ENCODE assay signal across 12 cellular contexts in genomic region chr3:11304160-11304559, GRCh38. TPM values are rescaled to one million over a fixed set of nuclear protein-coding genes. Genes with fewer than 3 reads are reported as not detected.
DNase-seq lines count a peak whose midpoint lies in the region; ATAC-seq and TF ChIP-seq lines count a peak whose summit lies in the region.
"Had no signal": no experiment of that assay in that cellular context is flagged by ENCODE, and none has a peak within 500 bp of the region (broad histone marks: within the 10 kb centered on the region; RNA-seq: fewer than 3 reads in every experiment).

No MANE protein-coding gene starts in this region.

- peaks cover 24% of the 10 kb centered on the region for H3K4me1 ChIP-seq in lower lobe of right lung
- peaks cover 12% of the 10 kb centered on the region for H3K4me1 ChIP-seq in upper lobe of right lung
- H3K4me1 ChIP-seq: BE2C had no signal

- no peak overlapping the region for H3K4me3 Mint-ChIP-seq in nephron progenitor cell
- H3K4me3 Mint-ChIP-seq in stimulated activated effector memory CD8-positive, alpha-beta T cell treated with anti-CD3 and anti-CD28 coated beads, Interleukin-12 subunit alpha, Interleukin-12 subunit beta, amount 100 ng/mL, for 72 hours, result no peak overlapping the region

- H3K27me3 ChIP-seq in lower lobe of right lung (ENCODE audit: low read depth), result no peaks in the 10 kb centered on the region
- no peaks in the 10 kb centered on the region for H3K27me3 ChIP-seq in upper lobe of right lung
- H3K27me3 ChIP-seq: BE2C had no signal

- H3K27ac ChIP-seq in lower lobe of right lung, result no peak overlapping the region
- no peak overlapping the region for H3K27ac ChIP-seq in upper lobe of right lung

- H3K9me3 Mint-ChIP-seq in nephron progenitor cell, result no peaks in the 10 kb centered on the region
- H3K9me3 Mint-ChIP-seq in stimulated activated effector memory CD8-positive, alpha-beta T cell treated with anti-CD3 and anti-CD28 coated beads, Interleukin-12 subunit alpha, Interleukin-12 subunit beta, amount 100 ng/mL, for 72 hours, result no peaks in the 10 kb centered on the region
- H3K9me3 Mint-ChIP-seq: CD4-positive, CD25-positive, alpha-beta regulatory T cell had no signal

- ATAC-seq in lower lobe of right lung (peak; percentile 47 to 59), upper lobe of right lung (peak; percentile 63)
- no peak for ATAC-seq in stimulated activated effector memory CD8-positive, alpha-beta T cell treated with anti-CD3 and anti-CD28 coated beads, Interleukin-12 subunit alpha, Interleukin-12 subunit beta, amount 100 ng/mL, for 72 hours
- ATAC-seq: A549 had no signal

- TF ChIP-seq CTCF in NB4 (IDR thresholded peaks at IDR 0.05; ENCODE audit: low read depth, low read length) (no peak), lower lobe of right lung (IDR thresholded peaks at IDR 0.05) (no peak), upper lobe of right lung (IDR thresholded peaks at IDR 0.05) (no peak), nephron progenitor cell (IDR thresholded peaks at IDR 0.05) (no peak)

- peaks cover 31% of the 10 kb centered on the region for H3K36me3 Mint-ChIP-seq in nephron progenitor cell (ENCODE audit: low read depth)
- peaks cover 78% of the 10 kb centered on the region for H3K36me3 Mint-ChIP-seq in stimulated activated effector memory CD8-positive, alpha-beta T cell treated with anti-CD3 and anti-CD28 coated beads, Interleukin-12 subunit alpha, Interleukin-12 subunit beta, amount 100 ng/mL, for 72 hours

- H3K9me3 ChIP-seq in lower lobe of right lung, result no peaks in the 10 kb centered on the region
- H3K9me3 ChIP-seq in upper lobe of right lung, result no peaks in the 10 kb centered on the region
- H3K9me3 ChIP-seq: A549, BE2C had no signal

- CTCF ChIA-PET in HEK293T (lab: Yijun Ruan, JAX), result no interaction called here

- H3K4me1 Mint-ChIP-seq in nephron progenitor cell, result peaks cover 6% of the 10 kb centered on the region
- peaks cover 46% of the 10 kb centered on the region for H3K4me1 Mint-ChIP-seq in stimulated activated effector memory CD8-positive, alpha-beta T cell treated with anti-CD3 and anti-CD28 coated beads, Interleukin-12 subunit alpha, Interleukin-12 subunit beta, amount 100 ng/mL, for 72 hours

- DNase-seq in CD1c-positive myeloid dendritic cell (ENCODE audit: extremely low spot score), result peak; percentile 50
- DNase-seq in NB4 (ENCODE audit: low read depth), result peak; percentile 22
- DNase-seq in lower lobe of right lung, result no peak
- no peak for DNase-seq in upper lobe of right lung
- DNase-seq in nephron progenitor cell, result no peak
- no peak for DNase-seq in stimulated activated effector memory CD8-positive, alpha-beta T cell treated with anti-CD3 and anti-CD28 coated beads, Interleukin-12 subunit alpha, Interleukin-12 subunit beta, amount 100 ng/mL, for 72 hours (ENCODE audit: low spot score in 2 of 2)
- DNase-seq in HEK293T (ENCODE audit: extremely low spot score), result no peak
- DNase-seq: BE2C; CD4-positive, CD25-positive, alpha-beta regulatory T cell; GF-D8; HCEC 1CT had no signal

- no peak for TF ChIP-seq POLR2A in NB4 (IDR thresholded peaks at IDR 0.05; ENCODE audit: extremely low read depth, insufficient read length)

- POLR2A ChIA-PET in HEK293T (lab: Yijun Ruan, JAX), result no interaction called here

- intact Hi-C loops in lower lobe of right lung (cut with DNase I) (no loop called here), upper lobe of right lung (cut with DNase I) (no loop called here)

- H3K4me3 ChIP-seq in NB4 (ENCODE audit: low read depth, low read length) (no peak overlapping the region), lower lobe of right lung (no peak overlapping the region), upper lobe of right lung (no peak overlapping the region)
- H3K4me3 ChIP-seq: A549 had no signal

- peaks cover 74% of the 10 kb centered on the region for H3K36me3 ChIP-seq in lower lobe of right lung
- peaks cover 44% of the 10 kb centered on the region for H3K36me3 ChIP-seq in upper lobe of right lung
- H3K36me3 ChIP-seq: BE2C had no signal

- no peaks in the 10 kb centered on the region for H3K27me3 Mint-ChIP-seq in nephron progenitor cell (ENCODE audit: low read depth, poor library complexity)
- H3K27me3 Mint-ChIP-seq: CD4-positive, CD25-positive, alpha-beta regulatory T cell had no signal

- no peak overlapping the region for H3K27ac Mint-ChIP-seq in nephron progenitor cell
- no peak overlapping the region for H3K27ac Mint-ChIP-seq in stimulated activated effector memory CD8-positive, alpha-beta T cell treated with anti-CD3 and anti-CD28 coated beads, Interleukin-12 subunit alpha, Interleukin-12 subunit beta, amount 100 ng/mL, for 72 hours

TF ChIP-seq in HEK293T, 16 proteins besides CTCF, POLR2A, EP300 and RAD21:
- TF ChIP-seq FOXA1 (IDR thresholded peaks at IDR 0.05) (no peak), LEF1 (IDR thresholded peaks at IDR 0.05; ENCODE audit: borderline replicate concordance) (no peak), BHLHE40 (IDR thresholded peaks at IDR 0.05; ENCODE audit: borderline replicate concordance) (no peak), SP1 (IDR thresholded peaks at IDR 0.05) (no peak), ZNF384 (IDR thresholded peaks at IDR 0.05) (no peak), SUZ12 (IDR thresholded peaks at IDR 0.05) (no peak), ELF4 (IDR thresholded peaks at IDR 0.05) (no peak), HDGF (IDR thresholded peaks at IDR 0.05; ENCODE audit: borderline replicate concordance) (no peak), ARNT (IDR thresholded peaks at IDR 0.05) (no peak), L3MBTL2 (conservative IDR thresholded peaks at IDR 0.05) (no peak), CTBP1 (IDR thresholded peaks at IDR 0.05; ENCODE audit: borderline replicate concordance) (no peak), FOXM1 (IDR thresholded peaks at IDR 0.05; ENCODE audit: borderline replicate concordance) (no peak), NFRKB (IDR thresholded peaks at IDR 0.05) (no peak), TARDBP (IDR thresholded peaks at IDR 0.05) (no peak), FOXK2 (IDR thresholded peaks at IDR 0.05) (no peak)
- TF ChIP-seq, protein P1, sequence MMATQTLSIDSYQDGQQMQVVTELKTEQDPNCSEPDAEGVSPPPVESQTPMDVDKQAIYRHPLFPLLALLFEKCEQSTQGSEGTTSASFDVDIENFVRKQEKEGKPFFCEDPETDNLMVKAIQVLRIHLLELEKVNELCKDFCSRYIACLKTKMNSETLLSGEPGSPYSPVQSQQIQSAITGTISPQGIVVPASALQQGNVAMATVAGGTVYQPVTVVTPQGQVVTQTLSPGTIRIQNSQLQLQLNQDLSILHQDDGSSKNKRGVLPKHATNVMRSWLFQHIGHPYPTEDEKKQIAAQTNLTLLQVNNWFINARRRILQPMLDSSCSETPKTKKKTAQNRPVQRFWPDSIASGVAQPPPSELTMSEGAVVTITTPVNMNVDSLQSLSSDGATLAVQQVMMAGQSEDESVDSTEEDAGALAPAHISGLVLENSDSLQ (IDR thresholded peaks at IDR 0.05), result no peak

RNA-seq across cellular contexts. Expression of gene ATG7, which starts 32.0 kb away (rescaled TPM):
- 61.7 TPM for total RNA-seq in lower lobe of right lung
- total RNA-seq in upper lobe of right lung, result 49.9 TPM

Comparison
In these comparisons a context has a peak if more than half of its experiments do, and no peak if none do; other contexts are left out.
1. DNase-seq: peak in CD1c-positive myeloid dendritic cell (single experiment) and NB4 (single experiment); none in lower lobe of right lung (single experiment), upper lobe of right lung (single experiment), nephron progenitor cell (single experiment), stimulated activated effector memory CD8-positive, alpha-beta T cell treated with anti-CD3 and anti-CD28 coated beads, Interleukin-12 subunit alpha, Interleukin-12 subunit beta, amount 100 ng/mL, for 72 hours (0 of 2) and HEK293T (single experiment).